8 cellular contexts compared by ENCODE assay signal in genomic region chr19:57559404-57560025, GRCh38. TPM values are rescaled to one million over a fixed set of nuclear protein-coding genes. Genes with fewer than 3 reads are reported as not detected.
A peak's percentile ranks its signal among the peaks of the same experiment; 100 is the strongest.
DNase-seq lines count a peak whose midpoint lies in the region; ATAC-seq and TF ChIP-seq lines count a peak whose summit lies in the region.

TSS of gene ZNF550 (minus strand) at chr19:57559863. CDS start at chr19:57559682, 181 bp downstream.

- H3K36me3 ChIP-seq in colonic mucosa, result no peaks in the 10 kb centered on the region

- no peaks in the 10 kb centered on the region for H3K4me1 ChIP-seq in colonic mucosa

- H3K9ac ChIP-seq in colonic mucosa (ENCODE audit: low read depth in 2 of 2, low read length in 2 of 2), result peak within 1 kb of the TSS; percentile 66 to 76

- no peaks in the 10 kb centered on the region for H3K27me3 ChIP-seq in colonic mucosa

- peaks cover 4% of the 10 kb centered on the region for H3K9me3 ChIP-seq in colonic mucosa

- H3K27ac ChIP-seq in colonic mucosa, result no peak within 1 kb of the TSS

- DNase-seq in AML-193 (lab: John Stamatoyannopoulos, UW) (peak; percentile 72 to 79), NCI-H510A (lab: John Stamatoyannopoulos, UW) (peak; percentile 71), colonic mucosa (peak; percentile 92), left kidney (ENCODE audit: low read depth, low spot score) (peak; percentile 96)
- peak; percentile 90 for DNase-seq in activated CD4-positive, alpha-beta T cell treated with anti-CD3 and anti-CD28 coated beads for 48 hours
- peak; percentile 79 to 81 for DNase-seq in stimulated activated CD4-positive, alpha-beta T cell treated with anti-CD3 and anti-CD28 coated beads, Interleukin-1b, Interleukin-23, amount 100 ng/mL, for 4 hours (ENCODE audit: low read depth in 2 of 2)

- TF ChIP-seq CTCF in colonic mucosa (IDR thresholded peaks at IDR 0.05), result no peak

- peak; percentile 79 for TF ChIP-seq POLR2A in GM19099 (IDR thresholded peaks at IDR 0.05; ENCODE audit: extremely low read depth, insufficient read length, low read depth)

- peak within 1 kb of the TSS; percentile 83 for H3K4me3 ChIP-seq in colonic mucosa

- intact Hi-C loops in colonic mucosa (cut with DNase I), result no loop called here

- peak; percentile 95 for ATAC-seq in HG03354 (IDR thresholded peaks at IDR 0.05; ENCODE audit: poor library complexity, severe bottlenecking, unreplicated experiment)

RNA-seq across cellular contexts. Expression of gene ZNF550, which starts in this region (rescaled TPM):
- 1 to 10 TPM; 4.0 to 5.1 TPM for total RNA-seq in colonic mucosa
